ENCODE assay signal across 25 cellular contexts in genomic region chr21:35824136-35824535, GRCh38.
"Had no signal": no experiment of that assay in that cellular context is flagged by ENCODE, and none has a peak within 500 bp of the region (broad histone marks: within the 10 kb centered on the region; RNA-seq: fewer than 3 reads in every experiment).

No MANE protein-coding gene starts in this region.

- DNase-seq: colonic mucosa; dermis blood vessel endothelial cell; effector memory CD4-positive, alpha-beta T cell; esophagus squamous epithelium; head of caudate nucleus; left ventricle myocardium superior; lower lobe of right lung; mucosa of descending colon; naive B cell; stimulated activated CD4-positive, alpha-beta T cell treated with anti-CD3 and anti-CD28 coated beads, Interleukin-12 subunit alpha, Interleukin-12 subunit beta, amount 100 ng/mL, for 4 hours; stimulated activated CD4-positive, alpha-beta T cell treated with anti-CD3 and anti-CD28 coated beads, Interleukin-2, amount 100 ng/mL, for 24 hours; stimulated activated CD4-positive, alpha-beta T cell treated with anti-CD3 and anti-CD28 coated beads, Interleukin-4, amount 100 ng/mL, for 24 hours; stimulated activated naive CD4-positive, alpha-beta T cell treated with Interleukin-2 at 50 U/mL for 16 hours; stomach; substantia nigra; testis; tibial artery; upper lobe of left lung had no signal

- H3K27ac ChIP-seq: colonic mucosa, esophagus squamous epithelium, lower lobe of right lung, neutrophil, prostate gland, right atrium auricular region, stomach, testis, tibial artery, upper lobe of left lung had no signal

- ATAC-seq: left ventricle myocardium superior; lower lobe of right lung; mucosa of descending colon; natural killer cell treated with Interleukin-12 subunit alpha and Interleukin-12 subunit beta and Interleukin-15 and Interleukin-18, amount 100 ng/mL, for 72 hours; sciatic nerve; stimulated activated effector memory CD8-positive, alpha-beta T cell treated with anti-CD3 and anti-CD28 coated beads, Interleukin-12 subunit alpha, Interleukin-12 subunit beta, amount 100 ng/mL, for 72 hours had no signal

- H3K4me2 ChIP-seq: smooth muscle cell had no signal

- H3K27me3 ChIP-seq: colonic mucosa, esophagus squamous epithelium, right atrium auricular region, testis, tibial artery, upper lobe of left lung had no signal

- H3K4me3 ChIP-seq: colonic mucosa, esophagus squamous epithelium, lower lobe of right lung, mucosa of descending colon, prostate gland, right atrium auricular region, smooth muscle cell, stomach, testis, tibial artery, upper lobe of left lung had no signal

- H3K36me3 ChIP-seq: colonic mucosa, esophagus squamous epithelium, lower lobe of right lung, neutrophil, prostate gland, right atrium auricular region, stomach, tibial artery, upper lobe of left lung had no signal

- H3K4me1 ChIP-seq: colonic mucosa, lower lobe of right lung, prostate gland, right atrium auricular region, stomach, testis, tibial artery, upper lobe of left lung had no signal

- H3K9me3 ChIP-seq: colonic mucosa, esophagus squamous epithelium, lower lobe of right lung, mucosa of descending colon, neutrophil, prostate gland, right atrium auricular region, stomach, testis, tibial artery, upper lobe of left lung had no signal
